Comparison of ENCODE assay signal across 8 cellular contexts in the genomic region with DNA sequence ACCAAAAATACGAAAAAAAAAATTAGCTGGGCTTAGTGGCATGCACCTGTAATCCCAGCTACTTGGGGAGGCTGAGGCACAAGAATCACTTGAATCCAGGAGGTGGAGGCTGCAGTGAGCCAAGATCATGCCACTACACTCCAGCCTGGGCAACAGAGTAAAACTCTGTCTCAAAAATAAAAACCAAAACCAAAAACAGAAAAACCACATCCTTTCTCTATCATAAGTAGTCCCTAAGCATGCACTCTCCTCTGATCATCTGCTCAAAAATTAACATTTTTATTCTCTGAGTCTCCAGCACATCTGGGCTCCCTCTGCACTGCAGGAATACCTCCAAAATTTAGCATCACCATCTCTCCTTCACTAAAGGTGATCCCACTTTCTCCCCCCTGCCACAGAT.
DNase-seq lines count a peak whose midpoint lies in the region; ATAC-seq, FAIRE-seq and TF ChIP-seq lines count a peak whose summit lies in the region.
"Not testable (repeated sequence)": the region's sequence is repeated elsewhere in the genome, so short reads cannot be mapped to it uniquely, and the experiment has no call there.

No MANE protein-coding gene starts in this region.

- not testable (repeated sequence) for H3K79me2 ChIP-seq in Loucy (ENCODE audit: insufficient read depth, low read length)

- ATAC-seq in GM18508 (IDR thresholded peaks at IDR 0.05; ENCODE audit: insufficient read depth, unreplicated experiment) (peak; percentile 94), GM21390 (IDR thresholded peaks at IDR 0.05; ENCODE audit: unreplicated experiment) (peak; percentile 92), HG02610 (IDR thresholded peaks at IDR 0.05; ENCODE audit: unreplicated experiment) (peak; percentile 92), HG03025 (IDR thresholded peaks at IDR 0.05; ENCODE audit: low FRiP score, unreplicated experiment) (peak; percentile 93), HG03354 (IDR thresholded peaks at IDR 0.05; ENCODE audit: poor library complexity, severe bottlenecking, unreplicated experiment) (peak; percentile 94)
- peak; percentile 88 for ATAC-seq in stimulated activated memory B cell treated with anti-CD40 and anti-IgM and Interleukin-4, amounts not matched to agents 10 μg/mL and 1 μg/mL and 100 μg/mL, for 72 hours

- H3K4me2 ChIP-seq in Loucy (ENCODE audit: low read depth, low read length, poor library complexity, severe bottlenecking), result peak overlapping the region; percentile 45

- not testable (repeated sequence) for H4K20me1 ChIP-seq in Loucy (ENCODE audit: insufficient read depth, low read length, poor library complexity, severe bottlenecking)

- TF ChIP-seq CTCF in Loucy (conservative IDR thresholded peaks at IDR 0.05; ENCODE audit: low read length), result not testable (repeated sequence)

- H3K36me3 Mint-ChIP-seq in stimulated activated memory B cell treated with anti-CD40 and anti-IgM and Interleukin-4, amounts not matched to agents 10 μg/mL and 1 μg/mL and 100 μg/mL, for 72 hours, result not testable (repeated sequence)

- H3K4me1 ChIP-seq in Loucy (ENCODE audit: insufficient read depth, low read length, poor library complexity, severe bottlenecking), result peaks cover 16% of the 10 kb centered on the region

- DNase-seq in GM19239 (ENCODE audit: insufficient read length, low spot score), result not testable (repeated sequence)

- not testable (repeated sequence) for H3K9me3 ChIP-seq in Loucy (ENCODE audit: insufficient read depth, low read depth, low read length)

- not testable (repeated sequence) for H3K9me3 Mint-ChIP-seq in stimulated activated memory B cell treated with anti-CD40 and anti-IgM and Interleukin-4, amounts not matched to agents 10 μg/mL and 1 μg/mL and 100 μg/mL, for 72 hours

- FAIRE-seq in GM19239 (lab: Jason Lieb, UNC), result peak; percentile 61

- not testable (repeated sequence) for H3K4me3 ChIP-seq in Loucy (ENCODE audit: low read length, poor library complexity, severe bottlenecking)

- H2AFZ ChIP-seq in Loucy (ENCODE audit: low read length), result not testable (repeated sequence)

- H3K27me3 ChIP-seq in Loucy (ENCODE audit: insufficient read depth, low read length, poor library complexity, severe bottlenecking), result not testable (repeated sequence)

- not testable (repeated sequence) for H3K9me2 ChIP-seq in Loucy (replicated peaks; ENCODE audit: low read depth, low read length)

- H3F3A ChIP-seq in Loucy (ENCODE audit: low read depth), result not testable (repeated sequence)

- not testable (repeated sequence) for H3K27me3 Mint-ChIP-seq in stimulated activated memory B cell treated with anti-CD40 and anti-IgM and Interleukin-4, amounts not matched to agents 10 μg/mL and 1 μg/mL and 100 μg/mL, for 72 hours

- not testable (repeated sequence) for H3K9ac ChIP-seq in Loucy (ENCODE audit: low read depth, low read length, poor library complexity, severe bottlenecking)

- H3K4me1 Mint-ChIP-seq in stimulated activated memory B cell treated with anti-CD40 and anti-IgM and Interleukin-4, amounts not matched to agents 10 μg/mL and 1 μg/mL and 100 μg/mL, for 72 hours, result peaks cover 49% of the 10 kb centered on the region

- H3K4me3 Mint-ChIP-seq in stimulated activated memory B cell treated with anti-CD40 and anti-IgM and Interleukin-4, amounts not matched to agents 10 μg/mL and 1 μg/mL and 100 μg/mL, for 72 hours, result peak overlapping the region; percentile 38

- H3K27ac Mint-ChIP-seq in stimulated activated memory B cell treated with anti-CD40 and anti-IgM and Interleukin-4, amounts not matched to agents 10 μg/mL and 1 μg/mL and 100 μg/mL, for 72 hours, result peak overlapping the region; percentile 63

- H3K36me3 ChIP-seq in Loucy (ENCODE audit: insufficient read depth, low read length), result not testable (repeated sequence)
